ENCODE assay signal across 16 cellular contexts in the genomic region with DNA sequence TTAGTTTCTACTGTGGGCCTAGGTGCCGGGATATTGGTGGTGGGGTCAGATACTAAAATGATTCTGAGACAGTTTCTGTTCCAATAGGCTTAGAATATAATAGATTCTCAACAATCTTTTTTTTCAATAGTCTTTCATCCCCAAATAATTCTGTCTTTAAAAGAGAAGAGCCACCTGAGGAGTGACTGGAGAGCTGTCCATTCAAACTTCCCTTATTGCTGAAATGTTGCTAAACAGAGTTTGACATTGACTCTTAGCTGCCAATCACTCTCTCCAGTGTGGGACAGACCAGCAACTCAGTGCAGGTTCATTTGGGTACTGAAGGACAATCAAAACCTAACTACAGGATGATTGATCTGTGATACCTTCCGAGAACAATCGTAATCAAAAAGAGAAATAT. TPM values are rescaled to one million over a fixed set of nuclear protein-coding genes. Genes with fewer than 3 reads are reported as not detected.
A peak's percentile ranks its signal among the peaks of the same experiment; 100 is the strongest.
DNase-seq lines count a peak whose midpoint lies in the region; ATAC-seq, FAIRE-seq and TF ChIP-seq lines count a peak whose summit lies in the region.
"Had no signal": no experiment of that assay in that cellular context is flagged by ENCODE, and none has a peak within 500 bp of the region (broad histone marks: within the 10 kb centered on the region; RNA-seq: fewer than 3 reads in every experiment).

No MANE protein-coding gene starts in this region.

- H3K4me1 Mint-ChIP-seq in astrocyte (ENCODE audit: low read depth, unreplicated experiment), result peaks cover 12% of the 10 kb centered on the region
- H3K4me1 Mint-ChIP-seq: immature natural killer cell had no signal

- intact Hi-C loops in left ventricle myocardium superior (cut with micrococcal nuclease), result no loop called here

- no peak overlapping the region for H3K4me3 Mint-ChIP-seq in astrocyte (ENCODE audit: unreplicated experiment)
- H3K4me3 Mint-ChIP-seq: immature natural killer cell; natural killer cell treated with Interleukin-12 subunit alpha and Interleukin-12 subunit beta and Interleukin-15 and Interleukin-18, amount 100 ng/mL, for 72 hours had no signal

- no peak for TF ChIP-seq CTCF in astrocyte (IDR thresholded peaks at IDR 0.05; ENCODE audit: insufficient read depth, low read depth, low read length)

- peaks cover 1% of the 10 kb centered on the region for H3K9me3 ChIP-seq in astrocyte (ENCODE audit: insufficient read depth, low read depth, low read length)
- H3K9me3 ChIP-seq: MG63, SJCRH30 had no signal

- H2AFZ ChIP-seq in ACC112 (ENCODE audit: low read length, unreplicated experiment) (peak overlapping the region; percentile 60), astrocyte (ENCODE audit: low read depth, low read length) (no peak overlapping the region)

- peak overlapping the region; percentile 63 for H3K27ac Mint-ChIP-seq in astrocyte (ENCODE audit: unreplicated experiment)
- H3K27ac Mint-ChIP-seq: immature natural killer cell; natural killer cell treated with Interleukin-12 subunit alpha and Interleukin-12 subunit beta and Interleukin-15 and Interleukin-18, amount 100 ng/mL, for 72 hours had no signal

- H3K27me3 ChIP-seq in ACC112 (ENCODE audit: insufficient read depth, low read length) (peaks cover 2% of the 10 kb centered on the region; the same call in 1 of the 2 replicates), astrocyte (ENCODE audit: insufficient read depth, low read length) (no peaks in the 10 kb centered on the region)
- H3K27me3 ChIP-seq: MG63, SJCRH30, spleen had no signal

- H3K9me3 Mint-ChIP-seq in astrocyte (ENCODE audit: unreplicated experiment), result peaks cover 12% of the 10 kb centered on the region

- H3K79me2 ChIP-seq in ACC112 (ENCODE audit: control insufficient read depth, insufficient read depth, low read length, unreplicated experiment), result no peaks in the 10 kb centered on the region
- no peaks in the 10 kb centered on the region for H3K79me2 ChIP-seq in astrocyte (ENCODE audit: insufficient read depth, low read length)

- peak overlapping the region; percentile 21 for H3K27ac ChIP-seq in ACC112 (ENCODE audit: low read depth, low read length)
- H3K27ac ChIP-seq in astrocyte (ENCODE audit: low read depth, low read length), result no peak overlapping the region
- H3K27ac ChIP-seq: SJCRH30, spleen had no signal

- DNase-seq in astrocyte (ENCODE audit: low read depth) (no peak), GDM1 (lab: John Stamatoyannopoulos, UW) (no peak), NCI-H510A treated with DMSO at 0.1 percent for 48 hours (lab: John Stamatoyannopoulos, UW) (no peak), left ventricle myocardium superior (no peak)
- no peak for DNase-seq in activated CD4-positive, CD25-positive, alpha-beta regulatory T cell treated with anti-CD3 and anti-CD28 coated beads, Interleukin-2, amount 50 U/mL, for 72 hours
- DNase-seq: activated gamma-delta T cell treated with Interleukin-2 at 50 U/mL for 16 hours, cerebellar nuclear complex, immature natural killer cell, MG63, NCI-H524 treated with DMSO at 0.1 percent for 48 hours, SJCRH30, spleen had no signal

- no peak overlapping the region for H3K4me2 ChIP-seq in astrocyte (ENCODE audit: low read length)

- no peaks in the 10 kb centered on the region for H3K27me3 Mint-ChIP-seq in astrocyte (ENCODE audit: low read depth, unreplicated experiment)

- ATAC-seq in GM19452 (IDR thresholded peaks at IDR 0.05; ENCODE audit: unreplicated experiment) (peak; percentile 26), HG03064 (IDR thresholded peaks at IDR 0.05; ENCODE audit: low read depth, unreplicated experiment) (peak; percentile 23), left ventricle myocardium superior (no peak)
- ATAC-seq: natural killer cell treated with Interleukin-12 subunit alpha and Interleukin-12 subunit beta and Interleukin-15 and Interleukin-18, amount 100 ng/mL, for 72 hours had no signal

- H3K9ac ChIP-seq in astrocyte (ENCODE audit: low read length), result no peak overlapping the region

- H3K4me1 ChIP-seq in ACC112 (ENCODE audit: control insufficient read depth, insufficient read depth, low read length, unreplicated experiment) (peaks cover 9% of the 10 kb centered on the region), astrocyte (ENCODE audit: insufficient read depth, low read length) (no peaks in the 10 kb centered on the region)
- H3K4me1 ChIP-seq: SJCRH30, spleen had no signal

- no peak for FAIRE-seq in astrocyte (lab: Jason Lieb, UNC)

- H3K4me3 ChIP-seq in ACC112 (ENCODE audit: low read depth, low read length) (no peak overlapping the region), astrocyte (ENCODE audit: insufficient read depth, low read depth, low read length) (no peak overlapping the region)
- H3K4me3 ChIP-seq: MG63, SJCRH30, spleen had no signal

- H3K36me3 ChIP-seq in ACC112 (ENCODE audit: insufficient read depth, low read length) (no peaks in the 10 kb centered on the region), astrocyte (ENCODE audit: insufficient read depth, low read length) (no peaks in the 10 kb centered on the region)
- H3K36me3 ChIP-seq: MG63, SJCRH30, spleen had no signal

- no peaks in the 10 kb centered on the region for H4K20me1 ChIP-seq in astrocyte (ENCODE audit: insufficient read depth, low read length)

- H3K36me3 Mint-ChIP-seq in astrocyte (ENCODE audit: low read depth, unreplicated experiment), result no peaks in the 10 kb centered on the region
- H3K36me3 Mint-ChIP-seq: immature natural killer cell had no signal

RNA-seq across cellular contexts. Expression of gene ADH7, which starts 12.4 kb away (rescaled TPM):
- total RNA-seq in astrocyte (not detected in 2 replicates), left ventricle myocardium superior (not detected)
- total RNA-seq: natural killer cell treated with Interleukin-12 subunit alpha and Interleukin-12 subunit beta and Interleukin-15 and Interleukin-18, amount 100 ng/mL, for 72 hours; SJCRH30; spleen had no signal
